ENCODE assay signal across 22 cellular contexts in genomic region chr19:31659897-31660210, GRCh38.
"Had no signal": no experiment of that assay in that cellular context is flagged by ENCODE, and none has a peak within 500 bp of the region (broad histone marks: within the 10 kb centered on the region; RNA-seq: fewer than 3 reads in every experiment).

No MANE protein-coding gene starts in this region.

- H3K36me3 ChIP-seq: adrenal gland, ascending aorta, heart right ventricle, transverse colon had no signal

- H3K27ac ChIP-seq: adrenal gland, ascending aorta, heart right ventricle, testis, transverse colon, VCaP had no signal

- DNase-seq: activated CD4-positive, alpha-beta T cell treated with anti-CD3 and anti-CD28 coated beads for 48 hours; activated CD4-positive, alpha-beta T cell treated with anti-CD3 and anti-CD28 coated beads, Interleukin-2, amount 50 U/mL, for 48 hours; activated CD8-positive, alpha-beta memory T cell treated with anti-CD3 and anti-CD28 coated beads, Interleukin-2, amount 50 U/mL, for 4 hours; activated effector memory CD4-positive, alpha-beta T cell treated with anti-CD3 and anti-CD28 coated beads, Interleukin-2, amount 50 U/mL, for 16 hours; activated naive CD4-positive, alpha-beta T cell treated with anti-CD3 and anti-CD28 coated beads for 36 hours; activated naive CD8-positive, alpha-beta T cell treated with anti-CD3 and anti-CD28 coated beads for 36 hours; activated T-cell treated with anti-CD3 and anti-CD28 coated beads, Interleukin-2, amount 50 U/mL, for 1 hour; adrenal gland; caudate nucleus; cortex of kidney; effector memory CD8-positive, alpha-beta T cell; foreskin melanocyte; heart right ventricle; posterior cingulate gyrus; right cardiac atrium; stimulated activated CD4-positive, alpha-beta T cell treated with anti-CD3 and anti-CD28 coated beads, Interleukin-4, amount 100 ng/mL, for 1 hour; stimulated activated naive CD8-positive, alpha-beta T cell treated with anti-CD3 and anti-CD28 coated beads, Interleukin-15, Interleukin-2, amounts not matched to agents 100 U/mL and 50 U/mL, for 24 hours; T-helper 9 cell; testis; transverse colon had no signal

- H3K9me3 ChIP-seq: adrenal gland, ascending aorta, heart right ventricle, testis, transverse colon had no signal

- H3K4me1 ChIP-seq: adrenal gland, ascending aorta, heart right ventricle, testis, transverse colon had no signal

- H3K27me3 ChIP-seq: ascending aorta, testis, transverse colon had no signal

- H3K4me3 ChIP-seq: adrenal gland, ascending aorta, heart right ventricle, testis, transverse colon had no signal
